Comparison of ENCODE assay signal across 15 cellular contexts in genomic region chr15:66685638-66686150, GRCh38. TPM values are rescaled to one million over a fixed set of nuclear protein-coding genes. Genes with fewer than 3 reads are reported as not detected.
DNase-seq lines count a peak whose midpoint lies in the region; ATAC-seq and TF ChIP-seq lines count a peak whose summit lies in the region.
"Had no signal": no experiment of that assay in that cellular context is flagged by ENCODE, and none has a peak within 500 bp of the region (broad histone marks: within the 10 kb centered on the region; RNA-seq: fewer than 3 reads in every experiment).

No MANE protein-coding gene starts in this region.

- H3K36me3 Mint-ChIP-seq in nephron progenitor cell (ENCODE audit: low read depth) = no peaks in the 10 kb centered on the region

- no peaks in the 10 kb centered on the region for H3K27me3 ChIP-seq in DOHH2 (ENCODE audit: control insufficient read depth, low read length)
- H3K27me3 ChIP-seq in mammary epithelial cell (ENCODE audit: insufficient read depth, low read length) = no peaks in the 10 kb centered on the region
- H3K27me3 ChIP-seq: gastrocnemius medialis, left lung, ovary had no signal

- no TSS peak for BruUV-seq in mammary epithelial cell (replicated peaks; lab: Mats Ljungman, UMichigan)

- H3K27ac Mint-ChIP-seq in nephron progenitor cell = peak overlapping the region; percentile 18
- H3K27ac Mint-ChIP-seq: activated T-helper 1 cell treated with anti-CD3 and anti-CD28 coated beads, Interleukin-12 subunit alpha, Interleukin-12 subunit beta, Interleukin-2, Interleukin-4 antibody, amounts not matched to agents 30 ng/mL and 10 ng/mL and 1 ng/mL, durations not matched to agents 14 hours and 24 hours and 36 hours had no signal

- CTCF ChIA-PET in mammary epithelial cell (lab: Charles Lee; ENCODE audit: low non-redundant PET) = interaction anchor here (0.7 kb wide), 1 partner anchor 17 kb away, joined by 7 read pairs; no protein-coding TSS in a partner anchor

- in situ Hi-C loops in mammary epithelial cell (cut with MboI; ENCODE audit: low sequenced_read_pairs in 2 of 2) = no loop called here

- no peak overlapping the region for H2AFZ ChIP-seq in mammary epithelial cell (ENCODE audit: low read depth, low read length)

- H3F3A ChIP-seq in DOHH2 (ENCODE audit: control insufficient read depth, insufficient read depth) = no peaks in the 10 kb centered on the region

- H4K20me1 ChIP-seq in DOHH2 (ENCODE audit: control insufficient read depth, insufficient read depth, low read depth, low read length) = no peaks in the 10 kb centered on the region
- H4K20me1 ChIP-seq in mammary epithelial cell (ENCODE audit: insufficient read depth, low read length) = no peaks in the 10 kb centered on the region

- TF ChIP-seq CTCF in DOHH2 (IDR thresholded peaks at IDR 0.05; ENCODE audit: low read depth, low read length, poor library complexity, severe bottlenecking) = peak; percentile 44
- TF ChIP-seq CTCF in LNCaP clone FGC (IDR thresholded peaks at IDR 0.05; ENCODE audit: control insufficient read depth, extremely low read depth, insufficient read depth) = peak; percentile 17; the same call in 1 of the 2 replicates
- TF ChIP-seq CTCF in mammary epithelial cell (conservative IDR thresholded peaks at IDR 0.05 in 1 of 2, IDR thresholded peaks at IDR 0.05 in 1 of 2; ENCODE audit: extremely low read depth in 1 of 2, insufficient read depth in 1 of 2, low read depth in 1 of 2, low read length in 2 of 2) = peak; percentile 50 to 54
- no peak for TF ChIP-seq CTCF in nephron progenitor cell (IDR thresholded peaks at IDR 0.05)

- dilution Hi-C loops in mammary epithelial cell (cut with HindIII; ENCODE audit: low sequenced_read_pairs) = no loop called here

- H3K4me1 ChIP-seq in DOHH2 (ENCODE audit: control insufficient read depth, low read length) = peaks cover 9% of the 10 kb centered on the region; the same call in 1 of the 2 replicates
- no peaks in the 10 kb centered on the region for H3K4me1 ChIP-seq in mammary epithelial cell (ENCODE audit: insufficient read depth, low read length)
- H3K4me1 ChIP-seq: gastrocnemius medialis, left lung had no signal

- H3K9me2 ChIP-seq in DOHH2 (replicated peaks; ENCODE audit: control insufficient read depth, low read length) = no peaks in the 10 kb centered on the region

- no peak overlapping the region for H3K27ac ChIP-seq in DOHH2 (ENCODE audit: low read depth, low read length)
- H3K27ac ChIP-seq in mammary epithelial cell (ENCODE audit: insufficient read depth, low read depth, low read length) = no peak overlapping the region
- H3K27ac ChIP-seq: gastrocnemius medialis, left lung, ovary had no signal

- H3K27me3 Mint-ChIP-seq in nephron progenitor cell (ENCODE audit: low read depth, poor library complexity) = peaks cover 5% of the 10 kb centered on the region

- no peak overlapping the region for H3K9ac ChIP-seq in mammary epithelial cell (ENCODE audit: insufficient read depth, low read length)

- H3K4me2 ChIP-seq in DOHH2 (ENCODE audit: low read length) (no peak overlapping the region), mammary epithelial cell (ENCODE audit: insufficient read depth, low read depth, low read length) (no peak overlapping the region)

- H3K4me3 ChIP-seq in DOHH2 (ENCODE audit: low read length) (no peak overlapping the region), LNCaP clone FGC (ENCODE audit: low read depth, low read length) (no peak overlapping the region), mammary epithelial cell (replicated peaks in 1 of 3; ENCODE audit: insufficient read depth in 1 of 3, low read depth in 2 of 3, low read length in 3 of 3) (no peak overlapping the region)
- H3K4me3 ChIP-seq: gastrocnemius medialis, left lung, ovary had no signal

- no peak overlapping the region for H3K4me3 Mint-ChIP-seq in nephron progenitor cell
- H3K4me3 Mint-ChIP-seq: activated T-helper 1 cell treated with anti-CD3 and anti-CD28 coated beads, Interleukin-12 subunit alpha, Interleukin-12 subunit beta, Interleukin-2, Interleukin-4 antibody, amounts not matched to agents 30 ng/mL and 10 ng/mL and 1 ng/mL, durations not matched to agents 14 hours and 24 hours and 36 hours had no signal

- intact Hi-C loops in mammary epithelial cell (cut with micrococcal nuclease) (loop anchor here (1.0 kb wide), 1 partner anchor 89 kb away; no protein-coding TSS in a partner anchor), left colon (cut with DNase I, micrococcal nuclease) (no loop called here)

- no peaks in the 10 kb centered on the region for H3K4me1 Mint-ChIP-seq in nephron progenitor cell

- ATAC-seq in HG03378 (IDR thresholded peaks at IDR 0.05; ENCODE audit: unreplicated experiment) (no peak), HG03342 (IDR thresholded peaks at IDR 0.05; ENCODE audit: unreplicated experiment) (no peak), left colon (no peak)
- ATAC-seq: gastrocnemius medialis, left lung had no signal

- no peaks in the 10 kb centered on the region for H3K36me3 ChIP-seq in DOHH2 (ENCODE audit: control insufficient read depth, low read length)
- no peaks in the 10 kb centered on the region for H3K36me3 ChIP-seq in mammary epithelial cell (ENCODE audit: insufficient read depth, low read length)
- H3K36me3 ChIP-seq: gastrocnemius medialis, left lung, ovary had no signal

- DNase-seq in LNCaP clone FGC (ENCODE audit: low read depth) (no peak), mammary epithelial cell (no peak), nephron progenitor cell (no peak), left colon (no peak)
- DNase-seq in activated CD4-positive, alpha-beta T cell treated with anti-CD3 and anti-CD28 coated beads for 48 hours = no peak
- DNase-seq: gastrocnemius medialis; left lung; NCI-H1048; NCI-H774; ovary; stimulated activated CD4-positive, alpha-beta T cell treated with anti-CD3 and anti-CD28 coated beads, Interleukin-4, amount 100 ng/mL, for 1 hour had no signal

- 43% methylated on average over 5 of the region's 5 CpGs for WGBS in mammary epithelial cell (ENCODE audit: low coverage, missing lambda C conversion rate)

- H3K79me2 ChIP-seq in DOHH2 (ENCODE audit: control insufficient read depth, low read length) = no peaks in the 10 kb centered on the region
- no peaks in the 10 kb centered on the region for H3K79me2 ChIP-seq in mammary epithelial cell (ENCODE audit: insufficient read depth, low read length)

- peaks cover 39% of the 10 kb centered on the region for H3K9me3 Mint-ChIP-seq in nephron progenitor cell

- H3K9me3 ChIP-seq in DOHH2 (ENCODE audit: control insufficient read depth, insufficient read depth, low read length) (no peaks in the 10 kb centered on the region), mammary epithelial cell (replicated peaks; ENCODE audit: insufficient read depth, low read length) (peaks cover 10% of the 10 kb centered on the region)
- H3K9me3 ChIP-seq: gastrocnemius medialis, ovary had no signal

RNA-seq across cellular contexts. Expression of gene SMAD6, which starts 16.3 kb away (rescaled TPM):
- total RNA-seq in mammary epithelial cell = under 1 TPM; 0.09 to 0.83 TPM
- polyA plus RNA-seq in mammary epithelial cell = 0.11 TPM
- polyA minus RNA-seq in mammary epithelial cell = 2.7 TPM
- 10 to 100 TPM in 1 of 2 donors, 1 to 10 TPM in 1; 9.6 to 11.2 TPM for total RNA-seq in left colon

Comparison
In these comparisons a context has a peak if more than half of its experiments do, and no peak if none do; other contexts are left out.
1. RNA of gene SMAD6, which starts 16.3 kb away (total RNA-seq): 9.6 to 11.2 TPM in left colon; 0.09 to 0.83 TPM in mammary epithelial cell; every median in the first group is over 4 times any median in the second.